ENCODE assay signal across 1 cellular context in genomic region chr3:37718647-37719046, GRCh38.
TF ChIP-seq lines count a peak whose summit lies in the region.

No MANE protein-coding gene starts in this region.

TF ChIP-seq in WTC11, 78 proteins besides CTCF, POLR2A, EP300 and RAD21 (continued from another document):
- no peak for TF ChIP-seq AR (CRISPR knock-in tag; IDR thresholded peaks at IDR 0.05)
- no peak for TF ChIP-seq GTF2I (CRISPR knock-in tag; conservative IDR thresholded peaks at IDR 0.05)
